In the genomic region with DNA sequence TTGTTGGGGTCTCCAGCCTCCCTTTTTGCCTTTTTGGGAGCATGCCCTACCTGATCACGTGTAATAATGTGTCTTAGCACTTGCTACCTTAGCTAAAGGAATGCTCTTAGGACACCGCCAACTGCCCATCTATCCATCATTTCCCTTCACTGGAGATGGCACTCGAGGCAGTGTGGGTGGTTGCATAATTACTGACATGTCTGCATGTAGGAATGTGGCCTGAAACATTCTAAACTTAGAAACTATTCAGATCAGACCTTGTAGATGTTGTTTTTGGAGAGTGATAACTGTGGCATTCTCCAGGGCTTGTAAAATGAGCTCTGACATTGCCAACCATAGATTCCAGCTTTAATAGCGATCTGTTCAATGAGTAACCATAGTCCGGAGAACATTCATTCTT, we compare ENCODE assay signal across 10 cellular contexts.
DNase-seq lines count a peak whose midpoint lies in the region; ATAC-seq and TF ChIP-seq lines count a peak whose summit lies in the region.
"Had no signal": no experiment of that assay in that cellular context is flagged by ENCODE, and none has a peak within 500 bp of the region (broad histone marks: within the 10 kb centered on the region; RNA-seq: fewer than 3 reads in every experiment).

No MANE protein-coding gene starts in this region.

- no peak overlapping the region for H2AFZ ChIP-seq in osteoblast (ENCODE audit: low read length)

- no peaks in the 10 kb centered on the region for H3K36me3 ChIP-seq in osteoblast (ENCODE audit: insufficient read depth, low read length)

- no peaks in the 10 kb centered on the region for H3K9me3 ChIP-seq in osteoblast (ENCODE audit: low read depth, low read length)

- ATAC-seq in GM18907 (IDR thresholded peaks at IDR 0.05; ENCODE audit: unreplicated experiment) (no peak), GM18498 (IDR thresholded peaks at IDR 0.05; ENCODE audit: unreplicated experiment) (no peak), HG03175 (IDR thresholded peaks at IDR 0.05; ENCODE audit: unreplicated experiment) (no peak), omental fat pad (ENCODE audit: low FRiP score) (no peak)
- ATAC-seq: stimulated activated naive CD8-positive, alpha-beta T cell treated with anti-CD3 and anti-CD28 coated beads, Interleukin-15, amount 100 ng/mL, for 72 hours had no signal

- H3K27ac ChIP-seq in osteoblast (ENCODE audit: low read depth, low read length): peak overlapping the region; percentile 74

- no peaks in the 10 kb centered on the region for H3K27me3 ChIP-seq in osteoblast (ENCODE audit: insufficient read depth, low read length)

- H3K4me3 ChIP-seq in fibroblast of mammary gland (ENCODE audit: control insufficient read depth, low read depth, low read length) (no peak overlapping the region), osteoblast (ENCODE audit: insufficient read depth, low read length) (peak overlapping the region; percentile 24)

- H3K4me2 ChIP-seq in osteoblast (ENCODE audit: insufficient read depth, low read length): peak overlapping the region; percentile 59

- H3K79me2 ChIP-seq in osteoblast (ENCODE audit: insufficient read depth, low read length): no peaks in the 10 kb centered on the region

- TF ChIP-seq CTCF in fibroblast of mammary gland (conservative IDR thresholded peaks at IDR 0.05; ENCODE audit: control insufficient read depth, insufficient read depth, low read depth, low read length) (no peak), osteoblast (IDR thresholded peaks at IDR 0.05; ENCODE audit: extremely low read depth, low read depth, low read length) (no peak), omental fat pad (IDR thresholded peaks at IDR 0.05) (no peak)

- H3K4me1 ChIP-seq in osteoblast (ENCODE audit: insufficient read depth, low read length): peaks cover 38% of the 10 kb centered on the region

- DNase-seq in COLO829 (ENCODE audit: low spot score) (peak; percentile 55), NCI-H226 (peak; percentile 56), fibroblast of mammary gland (ENCODE audit: low read depth) (peak; percentile 19), osteoblast (ENCODE audit: insufficient read length, low spot score, missing footprints) (peak; percentile 62), omental fat pad (ENCODE audit: low spot score) (no peak)
- DNase-seq: CD4-positive, alpha-beta T cell; stimulated activated naive CD8-positive, alpha-beta T cell treated with anti-CD3 and anti-CD28 coated beads, Interleukin-15, amount 100 ng/mL, for 72 hours had no signal

- no peaks in the 10 kb centered on the region for H4K20me1 ChIP-seq in osteoblast (ENCODE audit: insufficient read depth, low read length)
